14 cellular contexts compared by ENCODE assay signal in the genomic region with DNA sequence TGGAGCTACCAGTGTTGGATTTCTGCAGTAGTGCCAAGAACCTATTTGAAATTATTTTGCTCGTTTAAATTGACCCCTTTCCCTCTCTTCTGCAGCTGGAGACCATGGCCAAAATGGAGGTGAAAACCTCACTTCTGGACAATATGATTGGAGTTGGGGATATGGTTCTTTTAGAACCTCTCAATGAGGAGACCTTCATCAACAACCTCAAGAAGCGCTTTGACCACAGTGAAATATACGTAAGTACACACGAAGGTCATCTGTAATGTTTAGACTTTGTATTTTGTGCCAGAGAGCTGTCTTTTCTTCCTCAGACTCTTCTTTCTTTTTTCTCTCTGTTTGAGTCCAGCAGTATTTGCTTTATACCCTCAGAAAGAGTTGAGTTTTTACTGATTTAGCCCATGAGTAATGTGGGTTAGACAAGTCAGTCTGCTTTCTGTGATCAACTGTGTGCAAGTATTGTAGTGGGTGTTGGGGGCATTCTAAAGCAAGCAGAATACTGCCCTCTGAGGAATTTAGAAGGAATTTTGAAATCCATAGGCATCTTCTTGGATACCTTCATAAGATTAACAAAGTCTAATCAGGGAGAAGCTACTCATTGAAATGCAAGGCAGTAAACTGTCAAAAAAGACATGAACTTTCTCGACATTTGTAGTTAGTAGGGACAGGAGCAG. TPM values are rescaled to one million over a fixed set of nuclear protein-coding genes. Genes with fewer than 3 reads are reported as not detected.
DNase-seq lines count a peak whose midpoint lies in the region; ATAC-seq, FAIRE-seq and TF ChIP-seq lines count a peak whose summit lies in the region.
"Had no signal": no experiment of that assay in that cellular context is flagged by ENCODE, and none has a peak within 500 bp of the region (broad histone marks: within the 10 kb centered on the region; RNA-seq: fewer than 3 reads in every experiment).

No MANE protein-coding gene starts in this region.

- H3K27me3 Mint-ChIP-seq in astrocyte (ENCODE audit: low read depth, unreplicated experiment) = no peaks in the 10 kb centered on the region
- H3K27me3 Mint-ChIP-seq in progenitor cell of endocrine pancreas = no peaks in the 10 kb centered on the region

- H3K4me1 ChIP-seq in HEK293 (ENCODE audit: control insufficient read depth, insufficient read depth, low read length) = peaks cover 2% of the 10 kb centered on the region; the same call in 1 of the 2 replicates
- H3K4me1 ChIP-seq in astrocyte (ENCODE audit: insufficient read depth, low read length) = peaks cover 10% of the 10 kb centered on the region

- H3K4me3 Mint-ChIP-seq in astrocyte (ENCODE audit: unreplicated experiment) (no peak overlapping the region), progenitor cell of endocrine pancreas (ENCODE audit: low read depth) (no peak overlapping the region)
- H3K4me3 Mint-ChIP-seq: CD14-positive monocyte; CD8-positive, alpha-beta T cell; H9 had no signal

- H3K36me3 ChIP-seq in HEK293 (ENCODE audit: control insufficient read depth in 2 of 2, insufficient read depth in 1 of 2, low read length in 2 of 2) (peaks cover 0 to 12% of the 10 kb centered on the region in 2 experiments; a peak in 1 of 3 replicates), astrocyte (ENCODE audit: insufficient read depth, low read length) (peaks cover 7% of the 10 kb centered on the region)

- ATAC-seq in HG03175 (IDR thresholded peaks at IDR 0.05; ENCODE audit: unreplicated experiment) = no peak
- ATAC-seq in GM18868 (IDR thresholded peaks at IDR 0.05; ENCODE audit: unreplicated experiment) = no peak
- ATAC-seq: A549; CD8-positive, alpha-beta T cell had no signal

- no peaks in the 10 kb centered on the region for H3K27me3 ChIP-seq in astrocyte (ENCODE audit: insufficient read depth, low read length)

- no peak for FAIRE-seq in astrocyte (lab: Jason Lieb, UNC)
- FAIRE-seq: A549 had no signal

- peak overlapping the region; percentile 52 for H3K4me2 ChIP-seq in astrocyte (ENCODE audit: low read length)
- H3K4me2 ChIP-seq: A549 had no signal

- H3K9me3 ChIP-seq in HEK293 (ENCODE audit: control insufficient read depth, insufficient read depth, low read depth, low read length) = no peaks in the 10 kb centered on the region
- H3K9me3 ChIP-seq in astrocyte (ENCODE audit: insufficient read depth, low read depth, low read length) = no peaks in the 10 kb centered on the region
- H3K9me3 ChIP-seq: A549 had no signal

- H3K9ac ChIP-seq in astrocyte (ENCODE audit: low read length) = peak overlapping the region; percentile 44

- peaks cover 98% of the 10 kb centered on the region for H3K79me2 ChIP-seq in astrocyte (ENCODE audit: insufficient read depth, low read length)

- DNase-seq in astrocyte (ENCODE audit: low read depth) (peak; percentile 31), progenitor cell of endocrine pancreas (ENCODE audit: low spot score, unreplicated experiment) (no peak), AG08396 (ENCODE audit: low spot score) (no peak)
- DNase-seq: CD8-positive, alpha-beta T cell; COR-L47; GOT3; H9; KBM-7 had no signal

- H3K27ac ChIP-seq in HEK293 (ENCODE audit: extremely low read depth, low read depth, low read length) (no peak overlapping the region), astrocyte (ENCODE audit: low read depth, low read length) (no peak overlapping the region)
- H3K27ac ChIP-seq: A549, HL-60 had no signal

- H3K4me1 Mint-ChIP-seq in astrocyte (ENCODE audit: low read depth, unreplicated experiment) (peaks cover 31% of the 10 kb centered on the region), progenitor cell of endocrine pancreas (ENCODE audit: low read depth) (peaks cover 16% of the 10 kb centered on the region)

- peaks cover 75% of the 10 kb centered on the region for H4K20me1 ChIP-seq in astrocyte (ENCODE audit: insufficient read depth, low read length)

- H3K36me3 Mint-ChIP-seq in astrocyte (ENCODE audit: low read depth, unreplicated experiment) = peaks cover 10% of the 10 kb centered on the region
- peaks cover 23% of the 10 kb centered on the region for H3K36me3 Mint-ChIP-seq in progenitor cell of endocrine pancreas (ENCODE audit: insufficient read depth)
- H3K36me3 Mint-ChIP-seq: CD14-positive monocyte; CD8-positive, alpha-beta T cell had no signal

- TF ChIP-seq CTCF in HEK293 (tag by site-specific recombination; IDR thresholded peaks at IDR 0.05) (no peak), astrocyte (IDR thresholded peaks at IDR 0.05; ENCODE audit: insufficient read depth, low read depth, low read length) (no peak), progenitor cell of endocrine pancreas (IDR thresholded peaks at IDR 0.05; ENCODE audit: unreplicated experiment) (no peak)

- no peak overlapping the region for H2AFZ ChIP-seq in astrocyte (ENCODE audit: low read depth, low read length)

- H3K9me3 Mint-ChIP-seq in astrocyte (ENCODE audit: unreplicated experiment) = no peaks in the 10 kb centered on the region
- H3K9me3 Mint-ChIP-seq in progenitor cell of endocrine pancreas (ENCODE audit: low read depth) = no peaks in the 10 kb centered on the region
- H3K9me3 Mint-ChIP-seq: CD14-positive monocyte; CD8-positive, alpha-beta T cell; H9 had no signal

- H3K27ac Mint-ChIP-seq in astrocyte (ENCODE audit: unreplicated experiment) (peak overlapping the region; percentile 48), progenitor cell of endocrine pancreas (peak overlapping the region; percentile 88)
- H3K27ac Mint-ChIP-seq: CD14-positive monocyte; CD8-positive, alpha-beta T cell had no signal

- CTCF ChIA-PET in HEK293 (lab: Yijun Ruan, JAX) = interaction anchor here (1.2 kb wide), 1 partner anchor 11 kb away, joined by 3 read pairs; no protein-coding TSS in a partner anchor

- H3K4me3 ChIP-seq in HEK293 (ENCODE audit: low read depth, low read length) (no peak overlapping the region), astrocyte (ENCODE audit: insufficient read depth, low read depth, low read length) (no peak overlapping the region)
- H3K4me3 ChIP-seq: A549 had no signal

- POLR2A ChIA-PET in HEK293 (lab: Yijun Ruan, JAX) = no interaction called here

TF ChIP-seq in HEK293, 187 proteins besides CTCF, POLR2A, EP300 and RAD21:
- TF ChIP-seq ZNF548 (tag by site-specific recombination; IDR thresholded peaks at IDR 0.05) (no peak), ZNF266 (tag by site-specific recombination; IDR thresholded peaks at IDR 0.05; ENCODE audit: low read depth) (no peak), GLI4 (tag by site-specific recombination; IDR thresholded peaks at IDR 0.05) (no peak), PATZ1 (tag by site-specific recombination; IDR thresholded peaks at IDR 0.05) (no peak), ZNF214 (tag by site-specific recombination; IDR thresholded peaks at IDR 0.05; ENCODE audit: borderline replicate concordance) (peak; percentile 97), ZNF2 (tag by site-specific recombination; IDR thresholded peaks at IDR 0.05) (no peak), SCRT2 (tag by site-specific recombination; IDR thresholded peaks at IDR 0.05) (no peak), ZNF624 (tag by site-specific recombination; IDR thresholded peaks at IDR 0.05) (no peak)
- TF ChIP-seq, protein P1, sequence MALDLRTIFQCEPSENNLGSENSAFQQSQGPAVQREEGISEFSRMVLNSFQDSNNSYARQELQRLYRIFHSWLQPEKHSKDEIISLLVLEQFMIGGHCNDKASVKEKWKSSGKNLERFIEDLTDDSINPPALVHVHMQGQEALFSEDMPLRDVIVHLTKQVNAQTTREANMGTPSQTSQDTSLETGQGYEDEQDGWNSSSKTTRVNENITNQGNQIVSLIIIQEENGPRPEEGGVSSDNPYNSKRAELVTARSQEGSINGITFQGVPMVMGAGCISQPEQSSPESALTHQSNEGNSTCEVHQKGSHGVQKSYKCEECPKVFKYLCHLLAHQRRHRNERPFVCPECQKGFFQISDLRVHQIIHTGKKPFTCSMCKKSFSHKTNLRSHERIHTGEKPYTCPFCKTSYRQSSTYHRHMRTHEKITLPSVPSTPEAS (tag by site-specific recombination; IDR thresholded peaks at IDR 0.05) = no peak
TF ChIP-seq in HEK293: peak in this region for 1.

RNA-seq across cellular contexts. Expression of gene MYO1B, which starts 31.7 kb away (rescaled TPM):
- total RNA-seq in astrocyte (95.7 TPM in 2 replicates), progenitor cell of endocrine pancreas (157 and 158 TPM in 2 replicates)
